17 cellular contexts compared by ENCODE assay signal in the genomic region with DNA sequence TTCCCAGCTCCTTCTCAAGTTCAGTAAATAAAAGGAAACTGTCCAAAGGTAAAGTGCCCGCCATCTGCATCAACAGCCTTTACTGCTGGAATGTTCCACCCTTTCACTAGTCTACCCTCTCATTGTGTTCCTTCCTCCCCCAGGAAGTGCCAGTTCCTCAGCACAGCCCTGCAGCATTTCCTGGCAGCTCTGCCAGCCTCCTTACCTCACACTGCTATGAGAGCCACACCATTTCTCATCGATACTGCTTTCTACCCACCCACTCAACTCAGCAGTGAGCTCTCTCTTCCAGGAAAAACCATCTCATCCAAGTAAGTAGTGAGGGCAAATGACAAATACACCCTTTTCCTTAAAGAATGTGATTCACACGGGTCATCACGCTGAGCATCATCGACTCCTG. TPM values are rescaled to one million over a fixed set of nuclear protein-coding genes. Genes with fewer than 3 reads are reported as not detected.
DNase-seq lines count a peak whose midpoint lies in the region; ATAC-seq and TF ChIP-seq lines count a peak whose summit lies in the region.
"Had no signal": no experiment of that assay in that cellular context is flagged by ENCODE, and none has a peak within 500 bp of the region (broad histone marks: within the 10 kb centered on the region; RNA-seq: fewer than 3 reads in every experiment).

No MANE protein-coding gene starts in this region.

- H3K27ac Mint-ChIP-seq in activated naive CD4-positive, alpha-beta T cell treated with anti-CD3 and anti-CD28 coated beads for 36 hours: no peak overlapping the region
- H3K27ac Mint-ChIP-seq in activated T-helper 1 cell treated with anti-CD3 and anti-CD28 coated beads, Interleukin-12 subunit alpha, Interleukin-12 subunit beta, Interleukin-2, Interleukin-4 antibody, amounts not matched to agents 30 ng/mL and 10 ng/mL and 1 ng/mL, durations not matched to agents 14 hours and 24 hours and 36 hours: peak overlapping the region; percentile 19
- no peak overlapping the region for H3K27ac Mint-ChIP-seq in stimulated activated effector memory CD8-positive, alpha-beta T cell treated with anti-CD3 and anti-CD28 coated beads, Interleukin-12 subunit alpha, Interleukin-12 subunit beta, amount 100 ng/mL, for 72 hours

- intact Hi-C loops in activated naive CD4-positive, alpha-beta T cell treated with anti-CD3 and anti-CD28 coated beads for 36 hours (cut with micrococcal nuclease): no loop called here
- intact Hi-C loops in activated T-helper 1 cell treated with anti-CD3 and anti-CD28 coated beads, Interleukin-12 subunit alpha, Interleukin-12 subunit beta, Interleukin-2, Interleukin-4 antibody, amounts not matched to agents 30 ng/mL and 10 ng/mL and 1 ng/mL, durations not matched to agents 14 hours and 24 hours and 36 hours (cut with micrococcal nuclease): no loop called here

- peak; percentile 10 for DNase-seq in activated naive CD4-positive, alpha-beta T cell treated with anti-CD3 and anti-CD28 coated beads for 36 hours
- no peak for DNase-seq in activated naive CD4-positive, alpha-beta T cell (lab: John Stamatoyannopoulos, UW)
- DNase-seq in HT1080 (ENCODE audit: low read depth) (peak; percentile 4), foreskin keratinocyte (no peak), DMS153 treated with DMSO at 0.1 percent for 48 hours (lab: John Stamatoyannopoulos, UW; ENCODE audit: unreplicated experiment) (no peak)
- DNase-seq in activated T-helper 1 cell treated with anti-CD3 and anti-CD28 coated beads, Interleukin-12 subunit alpha, Interleukin-12 subunit beta, Interleukin-2, Interleukin-4 antibody, amounts not matched to agents 30 ng/mL and 10 ng/mL and 1 ng/mL, durations not matched to agents 14 hours and 24 hours and 36 hours (ENCODE audit: low spot score): no peak
- DNase-seq in stimulated activated effector memory CD8-positive, alpha-beta T cell treated with anti-CD3 and anti-CD28 coated beads, Interleukin-12 subunit alpha, Interleukin-12 subunit beta, amount 100 ng/mL, for 72 hours (ENCODE audit: low spot score in 2 of 2): peak in 1 of 2 donors; percentile 18
- DNase-seq: CD4-positive, CD25-positive, alpha-beta regulatory T cell; NCI-H1417; NCI-H2029; NCI-H2171 treated with DMSO at 0.1 percent for 48 hours; NCI-H524; SHP77 had no signal

- no peaks in the 10 kb centered on the region for H3K27me3 Mint-ChIP-seq in activated naive CD4-positive, alpha-beta T cell treated with anti-CD3 and anti-CD28 coated beads for 36 hours (ENCODE audit: low read depth)
- H3K27me3 Mint-ChIP-seq in activated T-helper 1 cell treated with anti-CD3 and anti-CD28 coated beads, Interleukin-12 subunit alpha, Interleukin-12 subunit beta, Interleukin-2, Interleukin-4 antibody, amounts not matched to agents 30 ng/mL and 10 ng/mL and 1 ng/mL, durations not matched to agents 14 hours and 24 hours and 36 hours (ENCODE audit: insufficient read depth): peaks cover 4% of the 10 kb centered on the region

- CTCF ChIA-PET in activated naive CD4-positive, alpha-beta T cell treated with anti-CD3 and anti-CD28 coated beads for 36 hours (lab: Charles Lee): no interaction called here

- no peaks in the 10 kb centered on the region for H3K4me1 ChIP-seq in foreskin keratinocyte
- H3K4me1 ChIP-seq: A549 had no signal

- peaks cover 1% of the 10 kb centered on the region for H3K36me3 Mint-ChIP-seq in activated naive CD4-positive, alpha-beta T cell treated with anti-CD3 and anti-CD28 coated beads for 36 hours (ENCODE audit: low read depth)
- H3K36me3 Mint-ChIP-seq in activated T-helper 1 cell treated with anti-CD3 and anti-CD28 coated beads, Interleukin-12 subunit alpha, Interleukin-12 subunit beta, Interleukin-2, Interleukin-4 antibody, amounts not matched to agents 30 ng/mL and 10 ng/mL and 1 ng/mL, durations not matched to agents 14 hours and 24 hours and 36 hours (ENCODE audit: low read depth): no peaks in the 10 kb centered on the region
- H3K36me3 Mint-ChIP-seq in stimulated activated effector memory CD8-positive, alpha-beta T cell treated with anti-CD3 and anti-CD28 coated beads, Interleukin-12 subunit alpha, Interleukin-12 subunit beta, amount 100 ng/mL, for 72 hours: no peaks in the 10 kb centered on the region
- H3K36me3 Mint-ChIP-seq: CD4-positive, CD25-positive, alpha-beta regulatory T cell had no signal

- H3K27ac ChIP-seq in foreskin keratinocyte: no peak overlapping the region
- H3K27ac ChIP-seq: A549, KMS-11 had no signal

- H3K9me3 Mint-ChIP-seq in activated naive CD4-positive, alpha-beta T cell treated with anti-CD3 and anti-CD28 coated beads for 36 hours: peaks cover 6% of the 10 kb centered on the region
- peaks cover 4% of the 10 kb centered on the region for H3K9me3 Mint-ChIP-seq in activated T-helper 1 cell treated with anti-CD3 and anti-CD28 coated beads, Interleukin-12 subunit alpha, Interleukin-12 subunit beta, Interleukin-2, Interleukin-4 antibody, amounts not matched to agents 30 ng/mL and 10 ng/mL and 1 ng/mL, durations not matched to agents 14 hours and 24 hours and 36 hours
- peaks cover 3% of the 10 kb centered on the region for H3K9me3 Mint-ChIP-seq in stimulated activated effector memory CD8-positive, alpha-beta T cell treated with anti-CD3 and anti-CD28 coated beads, Interleukin-12 subunit alpha, Interleukin-12 subunit beta, amount 100 ng/mL, for 72 hours

- no peak overlapping the region for H3K4me3 Mint-ChIP-seq in activated naive CD4-positive, alpha-beta T cell treated with anti-CD3 and anti-CD28 coated beads for 36 hours
- no peak overlapping the region for H3K4me3 Mint-ChIP-seq in activated T-helper 1 cell treated with anti-CD3 and anti-CD28 coated beads, Interleukin-12 subunit alpha, Interleukin-12 subunit beta, Interleukin-2, Interleukin-4 antibody, amounts not matched to agents 30 ng/mL and 10 ng/mL and 1 ng/mL, durations not matched to agents 14 hours and 24 hours and 36 hours
- H3K4me3 Mint-ChIP-seq in stimulated activated effector memory CD8-positive, alpha-beta T cell treated with anti-CD3 and anti-CD28 coated beads, Interleukin-12 subunit alpha, Interleukin-12 subunit beta, amount 100 ng/mL, for 72 hours: no peak overlapping the region
- H3K4me3 Mint-ChIP-seq: CD4-positive, CD25-positive, alpha-beta regulatory T cell had no signal

- no peaks in the 10 kb centered on the region for H3K27me3 ChIP-seq in foreskin keratinocyte

- no peak for TF ChIP-seq CTCF in foreskin keratinocyte (conservative IDR thresholded peaks at IDR 0.05)

- ATAC-seq in stimulated activated effector memory CD8-positive, alpha-beta T cell treated with anti-CD3 and anti-CD28 coated beads, Interleukin-12 subunit alpha, Interleukin-12 subunit beta, amount 100 ng/mL, for 72 hours: peak; percentile 57
- ATAC-seq in foreskin keratinocyte (no peak), GM21529 (IDR thresholded peaks at IDR 0.05; ENCODE audit: unreplicated experiment) (no peak)
- ATAC-seq: HepG2 had no signal

- no peaks in the 10 kb centered on the region for H3K4me1 Mint-ChIP-seq in activated naive CD4-positive, alpha-beta T cell treated with anti-CD3 and anti-CD28 coated beads for 36 hours (ENCODE audit: low read depth)
- H3K4me1 Mint-ChIP-seq in activated T-helper 1 cell treated with anti-CD3 and anti-CD28 coated beads, Interleukin-12 subunit alpha, Interleukin-12 subunit beta, Interleukin-2, Interleukin-4 antibody, amounts not matched to agents 30 ng/mL and 10 ng/mL and 1 ng/mL, durations not matched to agents 14 hours and 24 hours and 36 hours (ENCODE audit: low read depth): peaks cover 6% of the 10 kb centered on the region
- peaks cover 10% of the 10 kb centered on the region for H3K4me1 Mint-ChIP-seq in stimulated activated effector memory CD8-positive, alpha-beta T cell treated with anti-CD3 and anti-CD28 coated beads, Interleukin-12 subunit alpha, Interleukin-12 subunit beta, amount 100 ng/mL, for 72 hours

RNA-seq across cellular contexts. Expression of gene UQCRFS1, which starts 19.8 kb away (rescaled TPM):
- total RNA-seq in activated naive CD4-positive, alpha-beta T cell treated with anti-CD3 and anti-CD28 coated beads for 36 hours: 10 to 100 TPM; 46.8 to 47.6 TPM
- 67.7 and 84.0 TPM in 2 replicates for total RNA-seq in HT1080 (2014; rRNA removed; shearing (Covaris generic))
- 43.3 and 54.3 TPM in 2 replicates for polyA plus RNA-seq in HT1080 (2015; cell fraction: cytosol; rRNA removed)
- polyA plus RNA-seq in HT1080 (2015; cell fraction: nucleus; rRNA removed): 19.5 and 20.7 TPM in 2 replicates
- total RNA-seq in activated T-helper 1 cell treated with anti-CD3 and anti-CD28 coated beads, Interleukin-12 subunit alpha, Interleukin-12 subunit beta, Interleukin-2, Interleukin-4 antibody, amounts not matched to agents 30 ng/mL and 10 ng/mL and 1 ng/mL, durations not matched to agents 14 hours and 24 hours and 36 hours: 40.3 and 43.6 TPM in 2 replicates
- total RNA-seq in foreskin keratinocyte: 42.2 and 43.4 TPM in 2 replicates
- polyA plus RNA-seq in foreskin keratinocyte: 48.4 and 52.8 TPM in 2 replicates

Comparison
In these comparisons a context has a peak if more than half of its experiments do, and no peak if none do; other contexts are left out.
1. DNase-seq: peak in activated naive CD4-positive, alpha-beta T cell treated with anti-CD3 and anti-CD28 coated beads for 36 hours (single experiment) and HT1080 (single experiment); none in activated naive CD4-positive, alpha-beta T cell (0 of 4), activated T-helper 1 cell treated with anti-CD3 and anti-CD28 coated beads, Interleukin-12 subunit alpha, Interleukin-12 subunit beta, Interleukin-2, Interleukin-4 antibody, amounts not matched to agents 30 ng/mL and 10 ng/mL and 1 ng/mL, durations not matched to agents 14 hours and 24 hours and 36 hours (single experiment), foreskin keratinocyte (0 of 2) and DMS153 treated with DMSO at 0.1 percent for 48 hours (single experiment).